Comparison of ENCODE assay signal across 15 cellular contexts in the genomic region with DNA sequence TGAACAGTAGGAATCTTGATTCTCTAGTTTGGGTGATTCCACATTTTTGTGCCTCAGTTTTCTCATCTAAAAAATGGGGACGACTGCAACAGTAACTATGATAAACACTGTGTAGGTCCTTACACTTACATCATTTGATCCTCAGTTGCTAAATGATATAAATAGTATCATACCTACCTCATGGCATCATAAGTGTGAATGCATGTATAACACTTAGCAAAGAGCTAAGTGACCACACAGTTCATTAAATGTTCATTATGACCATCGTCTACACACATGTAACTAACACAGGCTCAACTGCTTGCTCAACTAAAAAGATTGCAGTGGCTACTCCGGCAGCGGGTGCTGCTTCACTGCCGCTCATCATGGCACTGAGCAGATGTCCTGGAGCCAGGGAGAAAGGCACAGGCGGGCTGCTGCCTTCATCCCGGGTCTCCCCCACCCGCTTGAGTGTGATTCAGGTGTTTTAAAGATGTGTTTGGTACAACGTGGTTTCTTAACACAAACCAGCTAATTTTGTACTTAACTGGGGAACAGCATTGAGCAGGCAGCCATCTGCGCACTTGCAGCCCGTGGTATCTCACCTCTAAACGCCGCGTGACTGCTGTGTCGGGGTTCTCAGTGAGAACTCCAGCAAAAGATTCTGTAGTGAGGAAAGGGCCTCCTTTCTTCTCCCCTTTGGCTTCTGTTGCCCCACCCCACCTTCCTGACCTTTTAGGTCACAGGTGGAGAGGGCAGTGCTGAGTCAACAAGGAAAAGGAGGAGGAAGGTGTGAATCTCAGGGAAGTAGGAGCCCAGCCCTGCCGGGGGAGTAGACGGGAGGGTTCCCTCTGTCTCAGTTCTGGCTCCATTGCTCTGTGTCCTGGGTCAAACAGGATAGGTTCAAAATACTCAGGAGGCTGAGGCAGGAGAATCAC. TPM values are rescaled to one million over a fixed set of nuclear protein-coding genes. Genes with fewer than 3 reads are reported as not detected.
DNase-seq lines count a peak whose midpoint lies in the region; ATAC-seq, FAIRE-seq and TF ChIP-seq lines count a peak whose summit lies in the region.
"Had no signal": no experiment of that assay in that cellular context is flagged by ENCODE, and none has a peak within 500 bp of the region (broad histone marks: within the 10 kb centered on the region; RNA-seq: fewer than 3 reads in every experiment).

No MANE protein-coding gene starts in this region.

- FAIRE-seq in keratinocyte (lab: Jason Lieb, UNC) = no peak
- FAIRE-seq: colon had no signal

- no peak for TF ChIP-seq CTCF in keratinocyte (optimal IDR thresholded peaks at IDR 0.05 in 1 of 3, IDR thresholded peaks at IDR 0.05 in 1 of 3, conservative IDR thresholded peaks at IDR 0.05 in 1 of 3; ENCODE audit: extremely low read depth in 1 of 3, insufficient read depth in 2 of 3, low read length in 3 of 3)
- no peak for TF ChIP-seq CTCF in stomach (IDR thresholded peaks at IDR 0.05)

- peak overlapping the region; percentile 16 for H3K27ac Mint-ChIP-seq in activated T-cell treated with anti-CD3 and anti-CD28 coated beads, Interleukin-2, amount 50 U/mL, for 72 hours
- peak overlapping the region; percentile 87 for H3K27ac Mint-ChIP-seq in activated CD4-positive, alpha-beta memory T cell treated with anti-CD3 and anti-CD28 coated beads, Interleukin-2, amount 10 ng/mL, durations not matched to agents 7 days and 5 days

- no peaks in the 10 kb centered on the region for H3K9me3 Mint-ChIP-seq in activated T-cell treated with anti-CD3 and anti-CD28 coated beads, Interleukin-2, amount 50 U/mL, for 72 hours
- no peaks in the 10 kb centered on the region for H3K9me3 Mint-ChIP-seq in activated CD4-positive, alpha-beta memory T cell treated with anti-CD3 and anti-CD28 coated beads, Interleukin-2, amount 10 ng/mL, durations not matched to agents 7 days and 5 days
- H3K9me3 Mint-ChIP-seq: type B pancreatic cell had no signal

- 77 to 87% (median 83%) methylated on average over 16 to 17 of the region's 17 CpGs for WGBS in stomach, 5 donors

- no peak for TF ChIP-seq POLR2A in stomach (IDR thresholded peaks at IDR 0.05)
- TF ChIP-seq POLR2A in GM18505 (IDR thresholded peaks at IDR 0.05; ENCODE audit: borderline replicate concordance, extremely low read depth, insufficient read depth, insufficient read length) = no peak

- POLR2A ChIA-PET in activated CD4-positive, alpha-beta memory T cell treated with anti-CD3 and anti-CD28 coated beads, Interleukin-2, amount 10 ng/mL, durations not matched to agents 7 days and 5 days (lab: Charles Lee) = interaction anchor here (1.0 to 3.9 kb wide), 13 partner anchors 11 to 262 kb away, joined by 3 to 30 read pairs (median 4); a partner anchor contains a TSS

- no peaks in the 10 kb centered on the region for H4K20me1 ChIP-seq in keratinocyte (ENCODE audit: control insufficient read depth, extremely low read depth, insufficient read depth, low read length)

- H3K4me1 ChIP-seq in keratinocyte (ENCODE audit: control insufficient read depth, extremely low read depth, insufficient read depth, low read length) (peaks cover 42% of the 10 kb centered on the region), stomach (peaks cover 9 to 31% (median 18%) of the 10 kb centered on the region in 4 donors)
- H3K4me1 ChIP-seq: prostate gland had no signal

- no peak overlapping the region for H3K4me2 ChIP-seq in keratinocyte (ENCODE audit: control insufficient read depth, extremely low read depth, insufficient read depth, low read depth, low read length)

- H3K79me2 ChIP-seq in keratinocyte (ENCODE audit: control insufficient read depth, insufficient read depth, low read length) = peaks cover 4% of the 10 kb centered on the region

- no peak for ATAC-seq in activated T-cell treated with anti-CD3 and anti-CD28 coated beads, Interleukin-2, amount 50 U/mL, for 72 hours (replicated peaks in 1 of 2)
- ATAC-seq in GM18505 (IDR thresholded peaks at IDR 0.05; ENCODE audit: unreplicated experiment) (no peak), sciatic nerve (no peak)

- no peak for DNase-seq in activated T-cell treated with anti-CD3 and anti-CD28 coated beads, Interleukin-2, amount 50 U/mL, for 72 hours
- DNase-seq in activated T-cell treated with anti-CD3 and anti-CD28 coated beads for 4 hours (no peak), keratinocyte (ENCODE audit: low read depth, low spot score) (no peak), stomach (no peak), sciatic nerve (ENCODE audit: low spot score) (no peak)
- no peak for DNase-seq in activated CD4-positive, alpha-beta memory T cell treated with anti-CD3 and anti-CD28 coated beads, Interleukin-2, amount 10 ng/mL, durations not matched to agents 7 days and 5 days
- DNase-seq in stimulated activated CD4-positive, alpha-beta T cell treated with anti-CD3 and anti-CD28 coated beads, Interleukin-1b, Interleukin-23, amount 100 ng/mL, for 48 hours = no peak
- DNase-seq: activated naive CD4-positive, alpha-beta T cell; foreskin keratinocyte; MG63; WERI-Rb-1 had no signal

- H3K27me3 ChIP-seq in keratinocyte (ENCODE audit: control insufficient read depth, extremely low read depth, insufficient read depth, low read length) = no peaks in the 10 kb centered on the region
- no peaks in the 10 kb centered on the region for H3K27me3 ChIP-seq in stomach
- H3K27me3 ChIP-seq: foreskin keratinocyte, MG63 had no signal

- H3K4me1 Mint-ChIP-seq in activated T-cell treated with anti-CD3 and anti-CD28 coated beads, Interleukin-2, amount 50 U/mL, for 72 hours (ENCODE audit: low read depth) = peaks cover 28% of the 10 kb centered on the region
- H3K4me1 Mint-ChIP-seq in activated CD4-positive, alpha-beta memory T cell treated with anti-CD3 and anti-CD28 coated beads, Interleukin-2, amount 10 ng/mL, durations not matched to agents 7 days and 5 days = peaks cover 56% of the 10 kb centered on the region

- peaks cover 11 to 18% of the 10 kb centered on the region in 2 donors for H3K36me3 Mint-ChIP-seq in activated T-cell treated with anti-CD3 and anti-CD28 coated beads, Interleukin-2, amount 50 U/mL, for 72 hours (ENCODE audit: insufficient read depth in 2 of 2)
- H3K36me3 Mint-ChIP-seq in activated CD4-positive, alpha-beta memory T cell treated with anti-CD3 and anti-CD28 coated beads, Interleukin-2, amount 10 ng/mL, durations not matched to agents 7 days and 5 days (ENCODE audit: low read depth) = peaks cover 45% of the 10 kb centered on the region

- H2AFZ ChIP-seq in keratinocyte (ENCODE audit: control insufficient read depth, low read length) = no peak overlapping the region

- H3K4me3 ChIP-seq in keratinocyte (ENCODE audit: control insufficient read depth in 2 of 3, extremely low read depth in 1 of 3, insufficient read depth in 2 of 3, low read depth in 1 of 3, low read length in 3 of 3) (no peak overlapping the region), stomach (no peak overlapping the region)
- H3K4me3 ChIP-seq: MG63, prostate gland had no signal

- H3K9me3 ChIP-seq in keratinocyte (ENCODE audit: control insufficient read depth, low read depth, low read length) (no peaks in the 10 kb centered on the region), stomach (no peaks in the 10 kb centered on the region)
- H3K9me3 ChIP-seq: MG63, prostate gland had no signal

- intact Hi-C loops in stomach (cut with DNase I; ENCODE audit: low total_unique reads) (no loop called here), sciatic nerve (cut with DNase I) (loop anchor here (10.0 kb wide), 1 partner anchor 231 kb away; a partner anchor contains a TSS)

- dilution Hi-C loops in keratinocyte (cut with MboI; ENCODE audit: extremely low pct_ligation_motif_present, low sequenced_read_pairs) = no loop called here

- H3K27ac ChIP-seq in keratinocyte (ENCODE audit: control insufficient read depth, insufficient read depth, low read length) (peak overlapping the region; percentile 52), stomach (peak overlapping the region in 4 of 5 donors; percentile 48 to 72 (median 62))
- H3K27ac ChIP-seq: foreskin keratinocyte, prostate gland, WERI-Rb-1 had no signal

- H3K9ac ChIP-seq in keratinocyte (ENCODE audit: control insufficient read depth, extremely low read depth, insufficient read depth, low read length) = peak overlapping the region; percentile 5

- peak overlapping the region in 1 of 2 donors; percentile 10 for H3K4me3 Mint-ChIP-seq in activated T-cell treated with anti-CD3 and anti-CD28 coated beads, Interleukin-2, amount 50 U/mL, for 72 hours
- peak overlapping the region; percentile 21 for H3K4me3 Mint-ChIP-seq in activated CD4-positive, alpha-beta memory T cell treated with anti-CD3 and anti-CD28 coated beads, Interleukin-2, amount 10 ng/mL, durations not matched to agents 7 days and 5 days

- no peak for TF ChIP-seq EP300 in stomach (IDR thresholded peaks at IDR 0.05)

- CTCF ChIA-PET in activated CD4-positive, alpha-beta memory T cell treated with anti-CD3 and anti-CD28 coated beads, Interleukin-2, amount 10 ng/mL, durations not matched to agents 7 days and 5 days (lab: Charles Lee) = interaction anchor here (0.8 to 5.3 kb wide), 18 partner anchors 8 to 261 kb away, joined by 3 to 54 read pairs (median 4); a partner anchor contains a TSS

- H3K9me1 ChIP-seq in keratinocyte (ENCODE audit: control insufficient read depth, extremely low read depth, insufficient read depth, low read length) = no peaks in the 10 kb centered on the region

- H3K36me3 ChIP-seq in keratinocyte (ENCODE audit: control insufficient read depth in 2 of 2, extremely low read depth in 1 of 2, insufficient read depth in 2 of 2, low read length in 2 of 2) (peaks cover 12 to 20% of the 10 kb centered on the region in 2 experiments), stomach (peaks cover 21 to 63% (median 59%) of the 10 kb centered on the region in 4 donors)

- H3K27me3 Mint-ChIP-seq in activated T-cell treated with anti-CD3 and anti-CD28 coated beads, Interleukin-2, amount 50 U/mL, for 72 hours (ENCODE audit: low read depth) = no peaks in the 10 kb centered on the region
- H3K27me3 Mint-ChIP-seq in activated CD4-positive, alpha-beta memory T cell treated with anti-CD3 and anti-CD28 coated beads, Interleukin-2, amount 10 ng/mL, durations not matched to agents 7 days and 5 days = no peaks in the 10 kb centered on the region
- H3K27me3 Mint-ChIP-seq: type B pancreatic cell had no signal

RNA-seq across cellular contexts. Expression of a gene that starts 11.7 kb away (rescaled TPM):
- 100 to 1,000 TPM; 200 to 227 TPM for total RNA-seq in activated T-cell treated with anti-CD3 and anti-CD28 coated beads, Interleukin-2, amount 50 U/mL, for 72 hours
- 100 to 1,000 TPM; 532 to 534 TPM for total RNA-seq in activated CD4-positive, alpha-beta memory T cell treated with anti-CD3 and anti-CD28 coated beads, Interleukin-2, amount 10 ng/mL, durations not matched to agents 7 days and 5 days
- 463 to 720 TPM (median 526 TPM) in 3 replicates for polyA plus RNA-seq in keratinocyte
- 762 TPM for polyA plus RNA-seq in keratinocyte (2011; ENCODE audit: low read depth)
- polyA plus RNA-seq in keratinocyte (2011; cell fraction: cytosol; rRNA removed) = 452 and 468 TPM in 2 replicates
- 1,020 and 1,377 TPM in 2 replicates for polyA plus RNA-seq in keratinocyte (2011; cell fraction: nucleus; rRNA removed)
- 537 and 1,150 TPM in 2 replicates for polyA plus RNA-seq in keratinocyte (2012; ENCODE audit: low replicate concordance)
- polyA minus RNA-seq in keratinocyte = 417 to 1,584 TPM (median 501 TPM) in 3 replicates
- polyA minus RNA-seq in keratinocyte (2011; cell fraction: cytosol; rRNA and poly(A)+ RNA removed) = 376 TPM
- 400 and 697 TPM in 2 replicates for polyA minus RNA-seq in keratinocyte (2011; cell fraction: nucleus; rRNA and poly(A)+ RNA removed)
- total RNA-seq in stomach = 100 to 1,000 TPM; 254 to 343 (median 319) TPM
- polyA plus RNA-seq in stomach = 10 to 100 TPM; 55.3 to 87.2 (median 75.0) TPM
- total RNA-seq in sciatic nerve = 597 TPM

RNA-seq across cellular contexts. Expression of a gene that starts 16.8 kb away (rescaled TPM):
- total RNA-seq in activated T-cell treated with anti-CD3 and anti-CD28 coated beads, Interleukin-2, amount 50 U/mL, for 72 hours = 100 to 1,000 TPM; 219 to 237 TPM
- total RNA-seq in activated CD4-positive, alpha-beta memory T cell treated with anti-CD3 and anti-CD28 coated beads, Interleukin-2, amount 10 ng/mL, durations not matched to agents 7 days and 5 days = 100 to 1,000 TPM; 297 TPM
- polyA plus RNA-seq in keratinocyte = 240 to 304 TPM (median 260 TPM) in 3 replicates
- polyA plus RNA-seq in keratinocyte (2011; ENCODE audit: low read depth) = 262 TPM
- polyA plus RNA-seq in keratinocyte (2011; cell fraction: cytosol; rRNA removed) = 399 and 557 TPM in 2 replicates
- 275 and 357 TPM in 2 replicates for polyA plus RNA-seq in keratinocyte (2011; cell fraction: nucleus; rRNA removed)
- polyA plus RNA-seq in keratinocyte (2012; ENCODE audit: low replicate concordance) = 276 and 339 TPM in 2 replicates
- polyA minus RNA-seq in keratinocyte = 344 to 553 TPM (median 352 TPM) in 3 replicates
- polyA minus RNA-seq in keratinocyte (2011; cell fraction: cytosol; rRNA and poly(A)+ RNA removed) = 270 TPM
- polyA minus RNA-seq in keratinocyte (2011; cell fraction: nucleus; rRNA and poly(A)+ RNA removed) = 60.8 and 84.1 TPM in 2 replicates
- total RNA-seq in stomach = 100 to 1,000 TPM; 203 to 889 (median 283) TPM
- polyA plus RNA-seq in stomach = 100 to 1,000 TPM; 347 to 495 (median 349) TPM
- 168 TPM for total RNA-seq in sciatic nerve

RNA-seq across cellular contexts. Expression of a gene that starts 18.0 kb away (rescaled TPM):
- total RNA-seq in activated T-cell treated with anti-CD3 and anti-CD28 coated beads, Interleukin-2, amount 50 U/mL, for 72 hours = 100 to 1,000 TPM; 261 to 262 TPM
- total RNA-seq in activated CD4-positive, alpha-beta memory T cell treated with anti-CD3 and anti-CD28 coated beads, Interleukin-2, amount 10 ng/mL, durations not matched to agents 7 days and 5 days = 100 to 1,000 TPM; 374 to 383 TPM
- 0.22 to 0.25 TPM in 2 of 3 replicates, not detected in the other for polyA plus RNA-seq in keratinocyte
- not detected for polyA plus RNA-seq in keratinocyte (2011; ENCODE audit: low read depth)
- 0.06 TPM in 1 of 2 replicates, not detected in the other for polyA plus RNA-seq in keratinocyte (2011; cell fraction: cytosol; rRNA removed)
- 0.52 and 0.60 TPM in 2 replicates for polyA plus RNA-seq in keratinocyte (2011; cell fraction: nucleus; rRNA removed)
- polyA plus RNA-seq in keratinocyte (2012; ENCODE audit: low replicate concordance) = 0.23 and 0.81 TPM in 2 replicates
- not detected in 3 replicates for polyA minus RNA-seq in keratinocyte
- not detected for polyA minus RNA-seq in keratinocyte (2011; cell fraction: cytosol; rRNA and poly(A)+ RNA removed)
- not detected in 2 replicates for polyA minus RNA-seq in keratinocyte (2011; cell fraction: nucleus; rRNA and poly(A)+ RNA removed)
- 10 to 100 TPM in 1 of 5 donors, 1 to 10 TPM in 3, not detected in 1; 1.2 to 12.9 (median 5.2) TPM for total RNA-seq in stomach
- polyA plus RNA-seq in stomach = 1 to 10 TPM; 4.4 to 5.3 (median 5.0) TPM
- 6.2 TPM for total RNA-seq in sciatic nerve

Comparison
In these comparisons a context has a peak if more than half of its experiments do, and no peak if none do; other contexts are left out.
1. RNA of a gene that starts 18.0 kb away (total RNA-seq): 374 to 383 TPM in activated CD4-positive, alpha-beta memory T cell treated with anti-CD3 and anti-CD28 coated beads, Interleukin-2, amount 10 ng/mL, durations not matched to agents 7 days and 5 days and 261 to 262 TPM in activated T-cell treated with anti-CD3 and anti-CD28 coated beads, Interleukin-2, amount 50 U/mL, for 72 hours; 6.2 TPM in sciatic nerve (single experiment) and 1.2 to 12.9 TPM in stomach; every median in the first group is over 10 times any median in the second.